In the genomic region with DNA sequence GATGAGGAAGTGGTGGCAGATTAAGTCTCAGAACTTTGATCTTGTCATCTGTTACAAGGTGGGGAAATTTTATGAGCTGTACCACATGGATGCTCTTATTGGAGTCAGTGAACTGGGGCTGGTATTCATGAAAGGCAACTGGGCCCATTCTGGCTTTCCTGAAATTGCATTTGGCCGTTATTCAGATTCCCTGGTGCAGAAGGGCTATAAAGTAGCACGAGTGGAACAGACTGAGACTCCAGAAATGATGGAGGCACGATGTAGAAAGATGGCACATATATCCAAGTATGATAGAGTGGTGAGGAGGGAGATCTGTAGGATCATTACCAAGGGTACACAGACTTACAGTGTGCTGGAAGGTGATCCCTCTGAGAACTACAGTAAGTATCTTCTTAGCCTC, we compare ENCODE assay signal across 15 cellular contexts. TPM values are rescaled to one million over a fixed set of nuclear protein-coding genes. Genes with fewer than 3 reads are reported as not detected.
DNase-seq lines count a peak whose midpoint lies in the region; ATAC-seq and TF ChIP-seq lines count a peak whose summit lies in the region.
"Had no signal": no experiment of that assay in that cellular context is flagged by ENCODE, and none has a peak within 500 bp of the region (broad histone marks: within the 10 kb centered on the region; RNA-seq: fewer than 3 reads in every experiment).

No MANE protein-coding gene starts in this region.

- H3K4me1 ChIP-seq in cardiac muscle cell (ENCODE audit: low read depth) = no peaks in the 10 kb centered on the region
- H3K4me1 ChIP-seq in MM.1S (ENCODE audit: low read length) = no peaks in the 10 kb centered on the region

- no peak overlapping the region for H3K9ac ChIP-seq in MM.1S (ENCODE audit: low read length)

- H3F3A ChIP-seq in MM.1S (ENCODE audit: insufficient read depth, low read length) = peaks cover 6% of the 10 kb centered on the region; the same call in 1 of the 2 replicates

- H3K4me3 ChIP-seq in cardiac muscle cell (no peak overlapping the region), MM.1S (ENCODE audit: low read length) (no peak overlapping the region)

- H3K27ac ChIP-seq in cardiac muscle cell (peak overlapping the region; percentile 36), MM.1S (ENCODE audit: low read length) (no peak overlapping the region)

- TF ChIP-seq CTCF in cardiac muscle cell (IDR thresholded peaks at IDR 0.05; ENCODE audit: low read depth, low read length) = no peak
- no peak for TF ChIP-seq CTCF in Calu3 (IDR thresholded peaks at IDR 0.05; ENCODE audit: unreplicated experiment)
- TF ChIP-seq CTCF in MM.1S (IDR thresholded peaks at IDR 0.05; ENCODE audit: low read length) = no peak

- peaks cover 57% of the 10 kb centered on the region for H3K36me3 ChIP-seq in cardiac muscle cell
- peaks cover 50% of the 10 kb centered on the region; the same call in 1 of the 2 replicates for H3K36me3 ChIP-seq in MM.1S (replicated peaks; ENCODE audit: insufficient read depth, low read length)

- intact Hi-C loops in left ventricle myocardium superior (cut with micrococcal nuclease) = no loop called here
- intact Hi-C loops in Calu3 (cut with micrococcal nuclease; ENCODE audit: unreplicated experiment) = no loop called here
- intact Hi-C loops in dendritic cell treated with granulocyte-macrophage colony-stimulating factor and Interleukin-4, amounts not matched to agents 40 ng/mL and 50 ng/mL, for 4 days (cut with micrococcal nuclease) = no loop called here

- H3K4me1 Mint-ChIP-seq in Calu3 (ENCODE audit: low read depth, unreplicated experiment) = no peaks in the 10 kb centered on the region
- peaks cover 31% of the 10 kb centered on the region for H3K4me1 Mint-ChIP-seq in dendritic cell treated with granulocyte-macrophage colony-stimulating factor and Interleukin-4, amounts not matched to agents 40 ng/mL and 50 ng/mL, for 4 days (ENCODE audit: low read depth)
- peaks cover 4% of the 10 kb centered on the region for H3K4me1 Mint-ChIP-seq in stimulated activated effector memory CD8-positive, alpha-beta T cell treated with anti-CD3 and anti-CD28 coated beads, Interleukin-12 subunit alpha, Interleukin-12 subunit beta, amount 100 ng/mL, for 72 hours

- H3K27ac Mint-ChIP-seq in Calu3 (ENCODE audit: unreplicated experiment) = peak overlapping the region; percentile 1
- peak overlapping the region; percentile 68 for H3K27ac Mint-ChIP-seq in dendritic cell treated with granulocyte-macrophage colony-stimulating factor and Interleukin-4, amounts not matched to agents 40 ng/mL and 50 ng/mL, for 4 days
- peak overlapping the region; percentile 29 for H3K27ac Mint-ChIP-seq in stimulated activated effector memory CD8-positive, alpha-beta T cell treated with anti-CD3 and anti-CD28 coated beads, Interleukin-12 subunit alpha, Interleukin-12 subunit beta, amount 100 ng/mL, for 72 hours

- H3K27me3 ChIP-seq in cardiac muscle cell (no peaks in the 10 kb centered on the region), MM.1S (replicated peaks; ENCODE audit: insufficient read depth, low read length) (no peaks in the 10 kb centered on the region)

- H3K9me3 Mint-ChIP-seq in Calu3 (ENCODE audit: low read depth, unreplicated experiment) = peaks cover 4% of the 10 kb centered on the region
- peaks cover 9% of the 10 kb centered on the region for H3K9me3 Mint-ChIP-seq in dendritic cell treated with granulocyte-macrophage colony-stimulating factor and Interleukin-4, amounts not matched to agents 40 ng/mL and 50 ng/mL, for 4 days
- H3K9me3 Mint-ChIP-seq in stimulated activated effector memory CD8-positive, alpha-beta T cell treated with anti-CD3 and anti-CD28 coated beads, Interleukin-12 subunit alpha, Interleukin-12 subunit beta, amount 100 ng/mL, for 72 hours = peaks cover 6% of the 10 kb centered on the region

- H3K9me2 ChIP-seq in MM.1S (replicated peaks; ENCODE audit: insufficient read depth, low read length) = no peaks in the 10 kb centered on the region

- H3K9me3 ChIP-seq in cardiac muscle cell (ENCODE audit: low read depth) (no peaks in the 10 kb centered on the region), MM.1S (replicated peaks; ENCODE audit: insufficient read depth, low read length) (no peaks in the 10 kb centered on the region)

- no peak overlapping the region for H3K4me3 Mint-ChIP-seq in Calu3 (ENCODE audit: low read depth, unreplicated experiment)
- H3K4me3 Mint-ChIP-seq in dendritic cell treated with granulocyte-macrophage colony-stimulating factor and Interleukin-4, amounts not matched to agents 40 ng/mL and 50 ng/mL, for 4 days = no peak overlapping the region
- no peak overlapping the region for H3K4me3 Mint-ChIP-seq in stimulated activated effector memory CD8-positive, alpha-beta T cell treated with anti-CD3 and anti-CD28 coated beads, Interleukin-12 subunit alpha, Interleukin-12 subunit beta, amount 100 ng/mL, for 72 hours

- H2AFZ ChIP-seq in MM.1S (ENCODE audit: low read length) = no peak overlapping the region

- DNase-seq in cardiac muscle cell (ENCODE audit: low read depth in 1 of 2, low spot score in 1 of 2) (no peak), left ventricle myocardium superior (no peak), Calu3 (no peak), MM.1S (no peak), Kasumi-1 (lab: John Stamatoyannopoulos, UW) (no peak)
- no peak for DNase-seq in stimulated activated effector memory CD8-positive, alpha-beta T cell treated with anti-CD3 and anti-CD28 coated beads, Interleukin-12 subunit alpha, Interleukin-12 subunit beta, amount 100 ng/mL, for 72 hours (ENCODE audit: low spot score in 2 of 2)
- DNase-seq: ACHN, DMS153, NCI-H1417 treated with DMSO at 0.1 percent for 48 hours, NCI-H2029, NCI-H2171 treated with DMSO at 0.1 percent for 48 hours, NCI-H510A treated with DMSO at 0.1 percent for 48 hours, SIG-M5 had no signal

- peaks cover 98% of the 10 kb centered on the region for H3K79me2 ChIP-seq in MM.1S (ENCODE audit: low read length)

- CTCF ChIA-PET in Calu3 (lab: Charles Lee) = no interaction called here

- peaks cover 6% of the 10 kb centered on the region; the same call in 1 of the 2 replicates for H4K20me1 ChIP-seq in MM.1S (ENCODE audit: insufficient read depth, low read length)

- no TSS peak for BruUV-seq in Calu3 (replicated peaks; lab: Mats Ljungman, UMichigan)

- H3K4me2 ChIP-seq in MM.1S (ENCODE audit: low read depth, low read length) = no peak overlapping the region

- H3K27me3 Mint-ChIP-seq in Calu3 (ENCODE audit: unreplicated experiment) = no peaks in the 10 kb centered on the region
- no peaks in the 10 kb centered on the region for H3K27me3 Mint-ChIP-seq in dendritic cell treated with granulocyte-macrophage colony-stimulating factor and Interleukin-4, amounts not matched to agents 40 ng/mL and 50 ng/mL, for 4 days

- ATAC-seq in left ventricle myocardium superior (no peak), HG02571 (IDR thresholded peaks at IDR 0.05; ENCODE audit: unreplicated experiment) (no peak)
- no peak for ATAC-seq in stimulated activated effector memory CD8-positive, alpha-beta T cell treated with anti-CD3 and anti-CD28 coated beads, Interleukin-12 subunit alpha, Interleukin-12 subunit beta, amount 100 ng/mL, for 72 hours

- peaks cover 65% of the 10 kb centered on the region for H3K36me3 Mint-ChIP-seq in Calu3 (ENCODE audit: insufficient read depth, unreplicated experiment)
- H3K36me3 Mint-ChIP-seq in dendritic cell treated with granulocyte-macrophage colony-stimulating factor and Interleukin-4, amounts not matched to agents 40 ng/mL and 50 ng/mL, for 4 days (ENCODE audit: low read depth) = peaks cover 97% of the 10 kb centered on the region
- peaks cover 100% of the 10 kb centered on the region for H3K36me3 Mint-ChIP-seq in stimulated activated effector memory CD8-positive, alpha-beta T cell treated with anti-CD3 and anti-CD28 coated beads, Interleukin-12 subunit alpha, Interleukin-12 subunit beta, amount 100 ng/mL, for 72 hours

RNA-seq across cellular contexts. Expression of a gene that starts 16.3 kb away (rescaled TPM):
- total RNA-seq in cardiac muscle cell (80.7 and 84.0 TPM in 2 replicates), left ventricle myocardium superior (24.7 TPM), Calu3 (2022) (67.9 and 88.1 TPM in 2 replicates)
- polyA plus RNA-seq in cardiac muscle cell = 78.1 and 89.1 TPM in 2 replicates

Comparison
In these comparisons a context has a peak if more than half of its experiments do, and no peak if none do; other contexts are left out.
1. H3K27ac Mint-ChIP-seq: peak in every context shown above with its lines; median percentile 68 in dendritic cell treated with granulocyte-macrophage colony-stimulating factor and Interleukin-4, amounts not matched to agents 40 ng/mL and 50 ng/mL, for 4 days; 29 in stimulated activated effector memory CD8-positive, alpha-beta T cell treated with anti-CD3 and anti-CD28 coated beads, Interleukin-12 subunit alpha, Interleukin-12 subunit beta, amount 100 ng/mL, for 72 hours; 1 in Calu3.